ENCODE assay signal across 23 cellular contexts in genomic region chr15:91660174-91660649, GRCh38.
DNase-seq lines count a peak whose midpoint lies in the region; ATAC-seq and TF ChIP-seq lines count a peak whose summit lies in the region.
"Had no signal": no experiment of that assay in that cellular context is flagged by ENCODE, and none has a peak within 500 bp of the region (broad histone marks: within the 10 kb centered on the region; RNA-seq: fewer than 3 reads in every experiment).

No MANE protein-coding gene starts in this region.

- no peak overlapping the region for H4K91ac ChIP-seq in H9 (ENCODE audit: insufficient read length, low read depth, low read length)

- no peak overlapping the region for H2BK12ac ChIP-seq in H9 (ENCODE audit: insufficient read length, low read depth, low read length)

- DNase-seq in AG08395 (ENCODE audit: low spot score), result peak; percentile 4
- peak; percentile 49 for DNase-seq in H9
- DNase-seq in NCI-H69 (lab: John Stamatoyannopoulos, UW), result peak; percentile 88
- no peak for DNase-seq in foreskin keratinocyte
- no peak for DNase-seq in H4 (ENCODE audit: low spot score)
- no peak for DNase-seq in HK-2 (ENCODE audit: unreplicated experiment)
- no peak for DNase-seq in pons (ENCODE audit: low spot score)
- DNase-seq: activated CD4-positive, CD25-positive, alpha-beta regulatory T cell treated with anti-CD3 and anti-CD28 coated beads, Interleukin-2, amount 50 U/mL, for 72 hours; activated gamma-delta T cell; anterior cingulate cortex; effector memory CD4-positive, alpha-beta T cell; KG1; kidney; naive thymus-derived CD8-positive, alpha-beta T cell; NCI-H1105 treated with DMSO at 0.1 percent for 48 hours; NCI-H446; SHP77; stimulated activated CD4-positive, alpha-beta T cell treated with anti-CD3 and anti-CD28 coated beads, Interleukin-2, amount 100 ng/mL, for 48 hours had no signal

- H3K56ac ChIP-seq in H9 (ENCODE audit: insufficient read length, low read depth, low read length), result no peak overlapping the region

- H3K18ac ChIP-seq in H9 (ENCODE audit: insufficient read length, low read depth, low read length), result no peak overlapping the region

- H3K4me3 Mint-ChIP-seq in H9, result no peak overlapping the region; a peak in 1 of 5 replicates
- H3K4me3 Mint-ChIP-seq: memory B cell; naive thymus-derived CD8-positive, alpha-beta T cell; T-helper 2 cell treated with Interferon-gamma antibody and Interleukin-4, amounts not matched to agents 5 μg/mL and 100 μg/mL, for 36 hours had no signal

- H4K20me1 ChIP-seq in H9 (ENCODE audit: control insufficient read depth, insufficient read depth, insufficient read length), result no peaks in the 10 kb centered on the region

- H3K36me3 Mint-ChIP-seq in H9 (ENCODE audit: insufficient read depth in 1 of 3, low read depth in 3 of 3), result peaks cover 0 to 2% (median 1%) of the 10 kb centered on the region in 3 experiments; a peak in 2 of 7 replicates
- H3K36me3 Mint-ChIP-seq: memory B cell; naive thymus-derived CD8-positive, alpha-beta T cell had no signal

- H3K9me3 Mint-ChIP-seq in H9, result peaks cover 0 to 2% of the 10 kb centered on the region in 2 experiments; a peak in 3 of 5 replicates

- no peak overlapping the region for H2BK120ac ChIP-seq in H9 (ENCODE audit: low read depth, low read length, poor library complexity, severe bottlenecking)

- no peak overlapping the region for H3K14ac ChIP-seq in H9 (ENCODE audit: insufficient read depth, low read length)

- H3T11ph ChIP-seq in H9 (ENCODE audit: low read length), result no peak overlapping the region

- no CpG with 5 or more reads among the region's 6 CpGs for WGBS in H9 (ENCODE audit: extremely low coverage, insufficient read length, low lambda C conversion rate)

- no peaks in the 10 kb centered on the region for H3K4me1 Mint-ChIP-seq in H9
- H3K4me1 Mint-ChIP-seq: memory B cell had no signal

- no peaks in the 10 kb centered on the region for H3K23me2 ChIP-seq in H9 (ENCODE audit: insufficient read length, low read depth, low read length, poor library complexity, severe bottlenecking)

- no peaks in the 10 kb centered on the region for H3K9me3 ChIP-seq in H9 (ENCODE audit: control insufficient read depth, low read depth, low read length)
- H3K9me3 ChIP-seq: prostate gland had no signal

- H3K27me3 Mint-ChIP-seq in H9 (ENCODE audit: low read depth), result no peaks in the 10 kb centered on the region; the same call in 1 of the 2 replicates
- H3K27me3 Mint-ChIP-seq: memory B cell had no signal

- H3K27me3 ChIP-seq in H9 (ENCODE audit: insufficient read depth, low read length) (no peaks in the 10 kb centered on the region), foreskin keratinocyte (no peaks in the 10 kb centered on the region)

- H2BK15ac ChIP-seq in H9 (ENCODE audit: low read depth, low read length), result no peak overlapping the region

- ATAC-seq in foreskin keratinocyte, result no peak
- no peak for ATAC-seq in HG03354 (IDR thresholded peaks at IDR 0.05; ENCODE audit: poor library complexity, severe bottlenecking, unreplicated experiment)

- H2AFZ ChIP-seq in H9 (ENCODE audit: low read length), result no peak overlapping the region

- H3K27ac ChIP-seq in H9 (ENCODE audit: insufficient read length, low read depth, low read length), result no peak overlapping the region
- H3K27ac ChIP-seq in foreskin keratinocyte, result no peak overlapping the region
- H3K27ac ChIP-seq: prostate gland, skin epidermis had no signal

- TF ChIP-seq CTCF in H9 (conservative IDR thresholded peaks at IDR 0.05) (peak; percentile 56), foreskin keratinocyte (conservative IDR thresholded peaks at IDR 0.05) (peak; percentile 15)

- H3K23ac ChIP-seq in H9 (ENCODE audit: insufficient read length, low read depth, low read length), result no peak overlapping the region

- H2AK5ac ChIP-seq in H9 (ENCODE audit: insufficient read length, low read length), result no peak overlapping the region

- no peaks in the 10 kb centered on the region for H3K79me1 ChIP-seq in H9 (ENCODE audit: insufficient read depth, low read depth, low read length, poor library complexity, severe bottlenecking)

- no peak overlapping the region for H4K5ac ChIP-seq in H9 (ENCODE audit: insufficient read length, low read depth, low read length)

- H3K79me2 ChIP-seq in H9 (ENCODE audit: insufficient read depth, low read length), result no peaks in the 10 kb centered on the region

- no peak overlapping the region for H3K27ac Mint-ChIP-seq in H9
- H3K27ac Mint-ChIP-seq: memory B cell; T-helper 2 cell treated with Interferon-gamma antibody and Interleukin-4, amounts not matched to agents 5 μg/mL and 100 μg/mL, for 36 hours had no signal

- no peak overlapping the region for H3K9ac ChIP-seq in H9 (ENCODE audit: extremely low read depth, insufficient read length, low read length)

- H4K8ac ChIP-seq in H9 (replicated peaks; ENCODE audit: insufficient read length, low read depth, low read length), result no peak overlapping the region

- H3K4me1 ChIP-seq in H9 (ENCODE audit: insufficient read depth, low read length) (no peaks in the 10 kb centered on the region), foreskin keratinocyte (no peaks in the 10 kb centered on the region)
- H3K4me1 ChIP-seq: prostate gland had no signal

- H3K4me2 ChIP-seq in H9 (ENCODE audit: insufficient read depth, insufficient read length, low read length), result no peak overlapping the region

- no peak overlapping the region for H2BK20ac ChIP-seq in H9 (ENCODE audit: low read depth, low read length, poor library complexity, severe bottlenecking)

- H2BK5ac ChIP-seq in H9 (ENCODE audit: insufficient read length, low read length), result no peak overlapping the region

- no peak overlapping the region for H3K4ac ChIP-seq in H9 (ENCODE audit: low read depth, low read length)

Comparison
In these comparisons a context has a peak if more than half of its experiments do, and no peak if none do; other contexts are left out.
1. DNase-seq: peak in AG08395 (single experiment), H9 (single experiment) and NCI-H69 (single experiment); none in foreskin keratinocyte (0 of 2), H4 (single experiment), HK-2 (single experiment) and pons (single experiment).